In the genomic region with DNA sequence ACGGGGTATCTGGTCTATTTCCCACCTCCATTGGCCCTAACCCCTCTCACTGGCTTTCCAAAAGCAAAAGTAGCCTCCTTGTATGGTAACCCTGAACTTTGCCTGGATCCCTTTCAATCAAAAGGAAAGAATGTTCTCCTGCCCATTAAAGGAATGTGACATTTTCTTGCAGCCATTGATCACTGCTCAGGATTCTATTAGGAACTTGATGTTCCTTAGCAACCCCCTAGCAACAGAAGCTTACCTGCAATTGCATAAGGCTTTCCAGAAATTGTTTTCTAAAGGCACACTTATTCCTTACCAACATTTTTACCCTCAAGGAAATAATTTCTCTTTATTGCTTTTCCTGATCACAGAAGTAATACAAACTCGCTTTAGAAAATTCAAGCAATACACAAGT, we compare ENCODE assay signal across 29 cellular contexts.
"Had no signal": no experiment of that assay in that cellular context is flagged by ENCODE, and none has a peak within 500 bp of the region (broad histone marks: within the 10 kb centered on the region; RNA-seq: fewer than 3 reads in every experiment).

No MANE protein-coding gene starts in this region.

- H3K27me3 Mint-ChIP-seq: activated CD4-positive, alpha-beta memory T cell treated with anti-CD3 and anti-CD28 coated beads, Interleukin-2, amount 10 ng/mL, durations not matched to agents 7 days and 5 days; activated CD4-positive, alpha-beta T cell treated with anti-CD3 and anti-CD28 coated beads, Interleukin-2, amount 10 ng/mL, durations not matched to agents 24 days and 14 days had no signal

- H3K27ac Mint-ChIP-seq: activated CD4-positive, alpha-beta memory T cell treated with anti-CD3 and anti-CD28 coated beads, Interleukin-2, amount 10 ng/mL, durations not matched to agents 7 days and 5 days; activated CD4-positive, alpha-beta T cell treated with anti-CD3 and anti-CD28 coated beads, Interleukin-2, amount 10 ng/mL, durations not matched to agents 24 days and 14 days; activated T-helper 17 cell treated with anti-CD3 and anti-CD28 coated beads, Interleukin-2, amount 50 U/mL, for 72 hours; effector memory CD8-positive, alpha-beta T cell; mesothelial cell of epicardium; naive thymus-derived CD4-positive, alpha-beta T cell; stimulated activated memory B cell treated with anti-CD40 and anti-IgM and Interleukin-4, amounts not matched to agents 10 μg/mL and 1 μg/mL and 100 μg/mL, for 72 hours; stimulated activated naive CD8-positive, alpha-beta T cell treated with anti-CD3 and anti-CD28 coated beads, Interleukin-15, amount 100 ng/mL, for 72 hours; T-helper 17 cell had no signal

- ATAC-seq: activated T-cell treated with anti-CD3 and anti-CD28 coated beads, Interleukin-2, amount 50 U/mL, for 4 hours; activated T-helper 17 cell treated with anti-CD3 and anti-CD28 coated beads, Interleukin-2, amount 50 U/mL, for 72 hours; effector memory CD8-positive, alpha-beta T cell; gastroesophageal sphincter; left cardiac atrium; left ventricle myocardium superior; naive thymus-derived CD4-positive, alpha-beta T cell; right cardiac atrium; stimulated activated memory B cell treated with anti-CD40 and anti-IgM and Interleukin-4, amounts not matched to agents 10 μg/mL and 1 μg/mL and 100 μg/mL, for 72 hours; stimulated activated naive CD8-positive, alpha-beta T cell treated with anti-CD3 and anti-CD28 coated beads, Interleukin-15, amount 100 ng/mL, for 72 hours; T-helper 17 cell had no signal

- H3K36me3 ChIP-seq: gastroesophageal sphincter, pancreas, spleen, upper lobe of left lung, vagina had no signal

- H3K9me3 Mint-ChIP-seq: activated CD4-positive, alpha-beta memory T cell treated with anti-CD3 and anti-CD28 coated beads, Interleukin-2, amount 10 ng/mL, durations not matched to agents 7 days and 5 days; activated CD4-positive, alpha-beta T cell treated with anti-CD3 and anti-CD28 coated beads, Interleukin-2, amount 10 ng/mL, durations not matched to agents 24 days and 14 days; activated T-cell treated with anti-CD3 and anti-CD28 coated beads, Interleukin-2, amount 50 U/mL, for 4 hours; activated T-helper 17 cell treated with anti-CD3 and anti-CD28 coated beads, Interleukin-2, amount 50 U/mL, for 72 hours; effector memory CD8-positive, alpha-beta T cell had no signal

- H3K4me1 ChIP-seq: gastroesophageal sphincter, vagina had no signal

- DNase-seq: activated CD4-positive, alpha-beta memory T cell treated with anti-CD3 and anti-CD28 coated beads, Interleukin-2, amount 10 ng/mL, durations not matched to agents 7 days and 5 days; activated CD4-positive, alpha-beta T cell treated with anti-CD3 and anti-CD28 coated beads, Interleukin-2, amount 10 ng/mL, durations not matched to agents 24 days and 14 days; activated CD4-positive, CD25-positive, alpha-beta regulatory T cell treated with anti-CD3 and anti-CD28 coated beads, Interleukin-2, amount 50 U/mL, for 72 hours; activated CD8-positive, alpha-beta memory T cell treated with anti-CD3 and anti-CD28 coated beads, Interleukin-2, amount 50 U/mL, for 48 hours; activated gamma-delta T cell treated with Interleukin-2 at 50 U/mL for 16 hours; activated naive CD4-positive, alpha-beta T cell treated with anti-CD3 and anti-CD28 coated beads, Interleukin-2, amount 50 U/mL, for 16 hours; activated T-cell treated with anti-CD3 and anti-CD28 coated beads, Interleukin-2, amount 50 U/mL, for 4 hours; amygdala; effector memory CD8-positive, alpha-beta T cell; left cardiac atrium; left ventricle myocardium superior; naive thymus-derived CD4-positive, alpha-beta T cell; nucleus accumbens; pancreas; right cardiac atrium; spleen; stimulated activated CD4-positive, alpha-beta T cell treated with anti-CD3 and anti-CD28 coated beads, Interleukin-4, amount 100 ng/mL, for 24 hours; stimulated activated CD8-positive, alpha-beta memory T cell treated with anti-CD3 and anti-CD28 coated beads, Interleukin-4, amount 100 ng/mL, for 48 hours; stimulated activated naive CD8-positive, alpha-beta T cell treated with anti-CD3 and anti-CD28 coated beads, Interleukin-15, amount 100 ng/mL, for 72 hours; substantia nigra; T-helper 17 cell; upper lobe of left lung had no signal

- H3K36me3 Mint-ChIP-seq: mesothelial cell of epicardium; stimulated activated memory B cell treated with anti-CD40 and anti-IgM and Interleukin-4, amounts not matched to agents 10 μg/mL and 1 μg/mL and 100 μg/mL, for 72 hours had no signal

- H3K27ac ChIP-seq: coronary artery, gastroesophageal sphincter, hepatocyte, pancreas, spleen, upper lobe of left lung, vagina had no signal

- H3K4me3 Mint-ChIP-seq: activated CD4-positive, alpha-beta memory T cell treated with anti-CD3 and anti-CD28 coated beads, Interleukin-2, amount 10 ng/mL, durations not matched to agents 7 days and 5 days; activated CD4-positive, alpha-beta T cell treated with anti-CD3 and anti-CD28 coated beads, Interleukin-2, amount 10 ng/mL, durations not matched to agents 24 days and 14 days; activated T-cell treated with anti-CD3 and anti-CD28 coated beads, Interleukin-2, amount 50 U/mL, for 4 hours; activated T-helper 17 cell treated with anti-CD3 and anti-CD28 coated beads, Interleukin-2, amount 50 U/mL, for 72 hours; effector memory CD8-positive, alpha-beta T cell; mesothelial cell of epicardium; naive thymus-derived CD4-positive, alpha-beta T cell; stimulated activated memory B cell treated with anti-CD40 and anti-IgM and Interleukin-4, amounts not matched to agents 10 μg/mL and 1 μg/mL and 100 μg/mL, for 72 hours; stimulated activated naive CD8-positive, alpha-beta T cell treated with anti-CD3 and anti-CD28 coated beads, Interleukin-15, amount 100 ng/mL, for 72 hours; T-helper 17 cell had no signal

- H3K9me3 ChIP-seq: gastroesophageal sphincter, pancreas, upper lobe of left lung, vagina had no signal

- H3K27me3 ChIP-seq: gastroesophageal sphincter, hepatocyte, pancreas, upper lobe of left lung, vagina had no signal

- H3K4me3 ChIP-seq: coronary artery, gastroesophageal sphincter, hepatocyte, pancreas, spleen, upper lobe of left lung, vagina had no signal

- H3K4me1 Mint-ChIP-seq: activated CD4-positive, alpha-beta memory T cell treated with anti-CD3 and anti-CD28 coated beads, Interleukin-2, amount 10 ng/mL, durations not matched to agents 7 days and 5 days; activated CD4-positive, alpha-beta T cell treated with anti-CD3 and anti-CD28 coated beads, Interleukin-2, amount 10 ng/mL, durations not matched to agents 24 days and 14 days; activated T-helper 17 cell treated with anti-CD3 and anti-CD28 coated beads, Interleukin-2, amount 50 U/mL, for 72 hours; naive thymus-derived CD4-positive, alpha-beta T cell; stimulated activated memory B cell treated with anti-CD40 and anti-IgM and Interleukin-4, amounts not matched to agents 10 μg/mL and 1 μg/mL and 100 μg/mL, for 72 hours; stimulated activated naive CD8-positive, alpha-beta T cell treated with anti-CD3 and anti-CD28 coated beads, Interleukin-15, amount 100 ng/mL, for 72 hours; T-helper 17 cell had no signal
